ENCODE assay signal across 1 cellular context in genomic region chr5:116763987-116764866, GRCh38.
TF ChIP-seq lines count a peak whose summit lies in the region.

No MANE protein-coding gene starts in this region.

TF ChIP-seq in GM12878, 131 proteins besides CTCF, POLR2A, EP300 and RAD21 (continued from another document):
- TF ChIP-seq, protein P1, sequence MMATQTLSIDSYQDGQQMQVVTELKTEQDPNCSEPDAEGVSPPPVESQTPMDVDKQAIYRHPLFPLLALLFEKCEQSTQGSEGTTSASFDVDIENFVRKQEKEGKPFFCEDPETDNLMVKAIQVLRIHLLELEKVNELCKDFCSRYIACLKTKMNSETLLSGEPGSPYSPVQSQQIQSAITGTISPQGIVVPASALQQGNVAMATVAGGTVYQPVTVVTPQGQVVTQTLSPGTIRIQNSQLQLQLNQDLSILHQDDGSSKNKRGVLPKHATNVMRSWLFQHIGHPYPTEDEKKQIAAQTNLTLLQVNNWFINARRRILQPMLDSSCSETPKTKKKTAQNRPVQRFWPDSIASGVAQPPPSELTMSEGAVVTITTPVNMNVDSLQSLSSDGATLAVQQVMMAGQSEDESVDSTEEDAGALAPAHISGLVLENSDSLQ (IDR thresholded peaks at IDR 0.05): no peak
- TF ChIP-seq NBN (IDR thresholded peaks at IDR 0.05) (peak; percentile 86), TBL1XR1 (IDR thresholded peaks at IDR 0.05; ENCODE audit: low read depth, low read length) (0 out of 2 replicates have a peak, but pooled peaks have one; percentile 12), USF2 (IDR thresholded peaks at IDR 0.05; ENCODE audit: borderline replicate concordance, low read depth, low read length) (no peak), PRDM15 (CRISPR knock-in tag; IDR thresholded peaks at IDR 0.05) (no peak), ZNF592 (IDR thresholded peaks at IDR 0.05) (peak; percentile 70; the same call in 1 of the 2 replicates), MAX (IDR thresholded peaks at IDR 0.05; ENCODE audit: low read depth, low read length) (peak; percentile 90), IKZF2 (IDR thresholded peaks at IDR 0.05) (peak; percentile 98), TAF1 (IDR thresholded peaks at IDR 0.05; ENCODE audit: borderline replicate concordance, low read depth, low read length) (0 out of 2 replicates have a peak, but pooled peaks have one; percentile 19), EGR1 (IDR thresholded peaks at IDR 0.05; ENCODE audit: borderline replicate concordance in 1 of 2, low read depth in 2 of 2, low read length in 2 of 2) (no peak), MYB (IDR thresholded peaks at IDR 0.05; ENCODE audit: borderline replicate concordance, low read depth, low read length) (no peak), TCF12 (IDR thresholded peaks at IDR 0.05; ENCODE audit: low read depth, low read length) (peak; percentile 89), TCF3 (IDR thresholded peaks at IDR 0.05; ENCODE audit: borderline replicate concordance, insufficient read depth, low read depth, low read length) (peak; percentile 52; the same call in 1 of the 2 replicates), KDM1A (IDR thresholded peaks at IDR 0.05; ENCODE audit: borderline replicate concordance) (no peak), WRNIP1 (IDR thresholded peaks at IDR 0.05; ENCODE audit: borderline replicate concordance, low read depth, low read length) (no peak), ZBTB4 (CRISPR knock-in tag; IDR thresholded peaks at IDR 0.05) (no peak), RUNX3 (IDR thresholded peaks at IDR 0.05; ENCODE audit: low read length) (peak; percentile 92), NR2C2 (IDR thresholded peaks at IDR 0.05; ENCODE audit: borderline replicate concordance, control insufficient read depth, insufficient read length, low read depth) (no peak), CUX1 (IDR thresholded peaks at IDR 0.05; ENCODE audit: insufficient replicate concordance, low read depth, low read length) (peak; percentile 97), BRCA1 (IDR thresholded peaks at IDR 0.05; ENCODE audit: low read depth, low read length) (no peak), PAX5 (IDR thresholded peaks at IDR 0.05; ENCODE audit: borderline replicate concordance, low read depth, low read length) (peak; percentile 72), NR2C1 (IDR thresholded peaks at IDR 0.05) (no peak), ESRRA (IDR thresholded peaks at IDR 0.05; ENCODE audit: low read length) (no peak), SIN3A (IDR thresholded peaks at IDR 0.05; ENCODE audit: low read depth, low read length) (no peak), SMARCA5 (IDR thresholded peaks at IDR 0.05) (no peak; the same call in 1 of the 2 replicates), CBX5 (IDR thresholded peaks at IDR 0.05; ENCODE audit: low read depth) (peak; percentile 92; the same call in 1 of the 2 replicates), SREBF1 (IDR thresholded peaks at IDR 0.05; ENCODE audit: low read length) (no peak; the same call in 1 of the 2 replicates), DPF2 (IDR thresholded peaks at IDR 0.05) (peak; percentile 85; the same call in 1 of the 2 replicates), RCOR1 (conservative IDR thresholded peaks at IDR 0.05; ENCODE audit: low read depth, low read length) (no peak; the same call in 1 of the 2 replicates)
- TF ChIP-seq, protein P2, sequence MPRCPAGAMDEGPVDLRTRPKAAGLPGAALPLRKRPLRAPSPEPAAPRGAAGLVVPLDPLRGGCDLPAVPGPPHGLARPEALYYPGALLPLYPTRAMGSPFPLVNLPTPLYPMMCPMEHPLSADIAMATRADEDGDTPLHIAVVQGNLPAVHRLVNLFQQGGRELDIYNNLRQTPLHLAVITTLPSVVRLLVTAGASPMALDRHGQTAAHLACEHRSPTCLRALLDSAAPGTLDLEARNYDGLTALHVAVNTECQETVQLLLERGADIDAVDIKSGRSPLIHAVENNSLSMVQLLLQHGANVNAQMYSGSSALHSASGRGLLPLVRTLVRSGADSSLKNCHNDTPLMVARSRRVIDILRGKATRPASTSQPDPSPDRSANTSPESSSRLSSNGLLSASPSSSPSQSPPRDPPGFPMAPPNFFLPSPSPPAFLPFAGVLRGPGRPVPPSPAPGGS (IDR thresholded peaks at IDR 0.05; ENCODE audit: borderline replicate concordance, insufficient read depth, low read depth, low read length, poor library complexity, severe bottlenecking): peak; percentile 92
- TF ChIP-seq, protein P3, sequence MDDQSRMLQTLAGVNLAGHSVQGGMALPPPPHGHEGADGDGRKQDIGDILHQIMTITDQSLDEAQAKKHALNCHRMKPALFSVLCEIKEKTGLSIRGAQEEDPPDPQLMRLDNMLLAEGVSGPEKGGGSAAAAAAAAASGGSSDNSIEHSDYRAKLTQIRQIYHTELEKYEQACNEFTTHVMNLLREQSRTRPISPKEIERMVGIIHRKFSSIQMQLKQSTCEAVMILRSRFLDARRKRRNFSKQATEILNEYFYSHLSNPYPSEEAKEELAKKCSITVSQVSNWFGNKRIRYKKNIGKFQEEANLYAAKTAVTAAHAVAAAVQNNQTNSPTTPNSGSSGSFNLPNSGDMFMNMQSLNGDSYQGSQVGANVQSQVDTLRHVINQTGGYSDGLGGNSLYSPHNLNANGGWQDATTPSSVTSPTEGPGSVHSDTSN (IDR thresholded peaks at IDR 0.05; ENCODE audit: insufficient replicate concordance, low read depth, low read length): peak; percentile 23
TF ChIP-seq in GM12878: peak in this region for 66.
